7 cellular contexts compared by ENCODE assay signal in genomic region chr16:88176591-88177180, GRCh38.
DNase-seq lines count a peak whose midpoint lies in the region; ATAC-seq and TF ChIP-seq lines count a peak whose summit lies in the region.
"Not testable (repeated sequence)": the region's sequence is repeated elsewhere in the genome, so short reads cannot be mapped to it uniquely, and the experiment has no call there.

No MANE protein-coding gene starts in this region.

- H3K27ac ChIP-seq in stomach = not testable (repeated sequence)

- not testable (repeated sequence) for H3K36me3 Mint-ChIP-seq in activated B cell treated with CpG ODN at 0.5 μM for 24 hours (ENCODE audit: low read depth); activated naive CD4-positive, alpha-beta T cell treated with anti-CD3 and anti-CD28 coated beads, Interleukin-2, amount 50 U/mL, for 24 hours; chondrocyte (ENCODE audit: low read depth)
- peaks cover 14% of the 10 kb centered on the region for H3K36me3 Mint-ChIP-seq in osteocyte (ENCODE audit: unreplicated experiment)

- POLR2A ChIA-PET in activated B cell treated with CpG ODN at 0.5 μM for 24 hours (lab: Charles Lee) = not testable (repeated sequence)

- not testable (repeated sequence) for H3K4me3 Mint-ChIP-seq in activated B cell treated with CpG ODN at 0.5 μM for 24 hours; activated naive CD4-positive, alpha-beta T cell treated with anti-CD3 and anti-CD28 coated beads, Interleukin-2, amount 50 U/mL, for 24 hours; chondrocyte (ENCODE audit: unreplicated experiment); osteocyte (ENCODE audit: unreplicated experiment)

- WGBS in stomach, 5 donors = 76 to 79% (median 77%) methylated on average over 21 to 23 of the region's 23 CpGs

- CTCF ChIA-PET in activated B cell treated with CpG ODN at 0.5 μM for 24 hours (lab: Charles Lee) = not testable (repeated sequence)

- H3K9me3 ChIP-seq in stomach = not testable (repeated sequence)

- H3K9me3 Mint-ChIP-seq in activated B cell treated with CpG ODN at 0.5 μM for 24 hours; activated naive CD4-positive, alpha-beta T cell treated with anti-CD3 and anti-CD28 coated beads, Interleukin-2, amount 50 U/mL, for 24 hours: not testable (repeated sequence)
- H3K9me3 Mint-ChIP-seq in chondrocyte (ENCODE audit: low read depth) (peaks cover 31% of the 10 kb centered on the region), osteocyte (ENCODE audit: unreplicated experiment) (peaks cover 29% of the 10 kb centered on the region)

- H3K36me3 ChIP-seq in stomach = not testable (repeated sequence)

- intact Hi-C loops in activated B cell treated with CpG ODN at 0.5 μM for 24 hours (cut with micrococcal nuclease); sciatic nerve (cut with DNase I); stomach (cut with DNase I; ENCODE audit: low total_unique reads): not testable (repeated sequence)

- DNase-seq in activated B cell treated with CpG ODN at 0.5 μM for 24 hours (peak; percentile 1), chondrocyte (ENCODE audit: low spot score) (peak; percentile 44), islet precursor cell (peak; percentile 24), osteocyte (ENCODE audit: extremely low spot score, unreplicated experiment) (peak; percentile 57), sciatic nerve (ENCODE audit: low spot score) (peak; percentile 32), stomach (peak; percentile 20)

- H3K4me1 ChIP-seq in stomach = not testable (repeated sequence)

- TF ChIP-seq CTCF in activated B cell treated with CpG ODN at 0.5 μM for 24 hours (IDR thresholded peaks at IDR 0.05); chondrocyte (IDR thresholded peaks at IDR 0.05); osteocyte (IDR thresholded peaks at IDR 0.05); stomach (IDR thresholded peaks at IDR 0.05): not testable (repeated sequence)

- not testable (repeated sequence) for TF ChIP-seq EP300 in stomach (IDR thresholded peaks at IDR 0.05)

- H3K27ac Mint-ChIP-seq in activated B cell treated with CpG ODN at 0.5 μM for 24 hours; osteocyte (ENCODE audit: unreplicated experiment): not testable (repeated sequence)
- H3K27ac Mint-ChIP-seq in activated naive CD4-positive, alpha-beta T cell treated with anti-CD3 and anti-CD28 coated beads, Interleukin-2, amount 50 U/mL, for 24 hours = peak overlapping the region; percentile 68
- peak overlapping the region; percentile 36 for H3K27ac Mint-ChIP-seq in chondrocyte (ENCODE audit: unreplicated experiment)

- TF ChIP-seq POLR2A in stomach (IDR thresholded peaks at IDR 0.05) = not testable (repeated sequence)

- ATAC-seq in activated B cell treated with CpG ODN at 0.5 μM for 24 hours (ENCODE audit: low read depth); sciatic nerve: not testable (repeated sequence)

- H3K4me1 Mint-ChIP-seq in activated B cell treated with CpG ODN at 0.5 μM for 24 hours; activated naive CD4-positive, alpha-beta T cell treated with anti-CD3 and anti-CD28 coated beads, Interleukin-2, amount 50 U/mL, for 24 hours; chondrocyte (ENCODE audit: low read depth); osteocyte (ENCODE audit: unreplicated experiment): not testable (repeated sequence)

- H3K27me3 ChIP-seq in stomach = not testable (repeated sequence)

- H3K27me3 Mint-ChIP-seq in activated B cell treated with CpG ODN at 0.5 μM for 24 hours; activated naive CD4-positive, alpha-beta T cell treated with anti-CD3 and anti-CD28 coated beads, Interleukin-2, amount 50 U/mL, for 24 hours; chondrocyte (ENCODE audit: low read depth); osteocyte (ENCODE audit: unreplicated experiment): not testable (repeated sequence)

- H3K4me3 ChIP-seq in stomach = not testable (repeated sequence)

Comparison
In these comparisons a context has a peak if more than half of its experiments do, and no peak if none do; other contexts are left out.
1. DNase-seq: peak in every context shown above with its lines; median percentile 57 in osteocyte; 44 in chondrocyte; 32 in sciatic nerve; 24 in islet precursor cell; 20 in stomach; 1 in activated B cell treated with CpG ODN at 0.5 μM for 24 hours.